8 cellular contexts compared by ENCODE assay signal in the genomic region with DNA sequence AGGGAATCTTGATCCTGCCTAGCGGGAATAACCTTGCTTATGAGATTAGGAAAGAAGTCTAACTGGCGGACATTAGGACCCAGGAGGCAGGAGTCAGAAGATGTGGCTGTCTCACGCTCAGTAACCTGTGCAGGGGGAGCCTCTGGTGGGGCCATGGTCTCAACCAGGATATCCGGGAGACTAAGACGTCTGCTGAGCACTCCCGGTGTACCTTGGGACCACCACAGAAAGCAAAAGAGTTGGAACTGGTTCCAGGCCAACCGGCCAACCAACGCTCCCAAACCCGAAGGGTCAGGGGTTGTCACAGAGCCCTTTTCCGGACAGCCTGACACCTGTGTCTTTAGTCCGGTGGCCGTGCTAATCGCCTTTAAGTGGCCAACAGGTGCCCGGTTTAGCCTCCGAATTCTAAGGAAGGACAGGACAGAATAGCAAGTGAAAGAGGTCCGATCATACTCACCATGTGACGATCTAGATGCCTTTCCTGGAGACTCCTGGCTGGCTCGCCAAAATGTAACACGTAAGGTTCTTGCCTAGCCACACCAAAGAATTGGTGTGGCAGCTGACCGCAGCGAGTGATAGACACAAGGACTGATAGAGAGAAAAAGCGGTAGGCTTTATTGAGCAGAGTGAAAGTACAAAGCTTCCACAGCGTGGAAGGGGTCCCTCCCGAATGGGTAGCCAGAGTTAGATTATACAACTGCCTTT.
A peak's percentile ranks its signal among the peaks of the same experiment; 100 is the strongest.
DNase-seq lines count a peak whose midpoint lies in the region; ATAC-seq, FAIRE-seq and TF ChIP-seq lines count a peak whose summit lies in the region.

No MANE protein-coding gene starts in this region.

- TF ChIP-seq RAD21 in HepG2 (CRISPR knock-in tag; IDR thresholded peaks at IDR 0.05) = no peak

- POLR2A ChIA-PET in HepG2 (lab: Yijun Ruan, JAX) = no interaction called here

- peak; percentile 23; the same call in 1 of the 2 replicates for TF ChIP-seq CTCF in HepG2 (CRISPR knock-in tag; IDR thresholded peaks at IDR 0.05)
- no peak for TF ChIP-seq CTCF in transverse colon (IDR thresholded peaks at IDR 0.05)

- no peaks in the 10 kb centered on the region for H4K20me1 ChIP-seq in HepG2 (ENCODE audit: insufficient read depth, low read length)

- TF ChIP-seq POLR2A in HepG2 (IDR thresholded peaks at IDR 0.05; ENCODE audit: insufficient read depth in 1 of 2, low read depth in 2 of 2, low read length in 2 of 2) (no peak), transverse colon (IDR thresholded peaks at IDR 0.05) (no peak)

- H3K9me3 ChIP-seq in HepG2 (ENCODE audit: low read length) (no peaks in the 10 kb centered on the region), transverse colon (no peaks in the 10 kb centered on the region)

- CTCF ChIA-PET in HepG2 (lab: Yijun Ruan, JAX; ENCODE audit: low intra/inter-chr PET ratio, low total read pairs) = no interaction called here

- no peak overlapping the region for H3K27ac ChIP-seq in HepG2 (ENCODE audit: extremely low read length, insufficient read depth, low read length)
- no peak overlapping the region for H3K27ac ChIP-seq in transverse colon

- peak overlapping the region; percentile 16 for H3K9ac ChIP-seq in HepG2 (ENCODE audit: insufficient read depth, low read depth, low read length)

- in situ Hi-C loops in HepG2 (cut with HindIII; ENCODE audit: extremely low pct_ligation_motif_present, low pct_unique_long_range_greater_than_20kb) = no loop called here
- in situ Hi-C loops in transverse colon (cut with MboI; ENCODE audit: low pct_ligation_motif_present in 1 of 4, low pct_unique_long_range_greater_than_20kb in 1 of 4, low sequenced_read_pairs in 3 of 4) = no loop called here

- H3K4me1 ChIP-seq in HepG2 (ENCODE audit: insufficient read depth, low read length) (peaks cover 15% of the 10 kb centered on the region; the same call in 1 of the 2 replicates), transverse colon (peaks cover 0 to 4% (median 0%) of the 10 kb centered on the region in 4 donors)

- ATAC-seq in HG03571 (IDR thresholded peaks at IDR 0.05; ENCODE audit: unreplicated experiment) (peak; percentile 87), HepG2 (peak; percentile 92)

- no peaks in the 10 kb centered on the region for H3K79me2 ChIP-seq in HepG2 (ENCODE audit: insufficient read depth, low read length)

- 1% methylated on average over 20 of the region's 24 CpGs for WGBS in HepG2 (ENCODE audit: low lambda C conversion rate)
- 47 to 58% methylated on average over 12 to 24 of the region's 24 CpGs for WGBS in transverse colon (ENCODE audit: low coverage in 1 of 2), 2 donors

- H3K27me3 ChIP-seq in HepG2 (ENCODE audit: control insufficient read depth in 1 of 2, insufficient read depth in 2 of 2, low read length in 2 of 2) = peaks cover 0 to 7% of the 10 kb centered on the region in 2 experiments; a peak in 3 of 5 replicates
- no peaks in the 10 kb centered on the region for H3K27me3 ChIP-seq in transverse colon

- H3K36me3 ChIP-seq in HepG2 (replicated peaks in 1 of 2; ENCODE audit: control insufficient read depth in 1 of 2, insufficient read depth in 2 of 2, low read length in 2 of 2) (no peaks in the 10 kb centered on the region), transverse colon (no peaks in the 10 kb centered on the region)

- FAIRE-seq in HepG2 (lab: Jason Lieb, UNC) = no peak

- H3K4me2 ChIP-seq in HepG2 (ENCODE audit: low read depth, low read length) = peak overlapping the region; percentile 70

- peak; percentile 4 for DNase-seq in stimulated activated CD4-positive, alpha-beta T cell treated with anti-CD3 and anti-CD28 coated beads, Interleukin-1b, Interleukin-23, amount 100 ng/mL, for 48 hours
- DNase-seq in stimulated activated CD4-positive, alpha-beta T cell treated with anti-CD3 and anti-CD28 coated beads, Interleukin-4, amount 100 ng/mL, for 4 hours = no peak
- peak; percentile 32 for DNase-seq in amniotic epithelial cell (ENCODE audit: low read depth)
- DNase-seq in HepG2 (ENCODE audit: low spot score) = no peak
- DNase-seq in transverse colon = peak; percentile 13
- no peak for DNase-seq in NCI-H446 treated with DMSO at 0.1 percent for 48 hours (lab: John Stamatoyannopoulos, UW)
- no peak for DNase-seq in NCI-H1694 treated with DMSO at 0.1 percent for 48 hours (lab: John Stamatoyannopoulos, UW)

- BruUV-seq in HepG2 (replicated peaks; lab: Mats Ljungman, UMichigan) = no TSS peak

- H2AFZ ChIP-seq in HepG2 (ENCODE audit: low read length) = peak overlapping the region; percentile 93

- intact Hi-C loops in HepG2 (cut with micrococcal nuclease; ENCODE audit: unreplicated experiment) (no loop called here), transverse colon (cut with DNase I; ENCODE audit: low total_unique reads) (no loop called here)

- TF ChIP-seq EP300 in HepG2 (IDR thresholded peaks at IDR 0.05; ENCODE audit: low read depth in 2 of 2, low read length in 2 of 2) (no peak), HepG2 (CRISPR knock-in tag; IDR thresholded peaks at IDR 0.05; ENCODE audit: borderline replicate concordance) (no peak), transverse colon (IDR thresholded peaks at IDR 0.05; ENCODE audit: low read depth) (no peak)

- H3K4me3 ChIP-seq in HepG2 (replicated peaks in 1 of 3; ENCODE audit: insufficient read depth in 1 of 3, low read depth in 2 of 3, low read length in 3 of 3) = peak overlapping the region; percentile 59 to 73 (median 65)
- H3K4me3 ChIP-seq in transverse colon = peak overlapping the region; percentile 15 to 43 (median 28)

TF ChIP-seq in HepG2, 621 proteins besides CTCF, POLR2A, EP300 and RAD21 (continues in another document):
- TF ChIP-seq ZNF496 (CRISPR knock-in tag; IDR thresholded peaks at IDR 0.05; ENCODE audit: insufficient replicate concordance) (no peak), ZNF292 (CRISPR knock-in tag; IDR thresholded peaks at IDR 0.05; ENCODE audit: borderline replicate concordance, low read depth) (peak; percentile 19; the same call in 1 of the 2 replicates), ZNF263 (CRISPR knock-in tag; IDR thresholded peaks at IDR 0.05) (peak; percentile 32; the same call in 1 of the 2 replicates), ZBTB7B (CRISPR knock-in tag; IDR thresholded peaks at IDR 0.05) (0 out of 2 replicates have a peak, but pooled peaks have one; percentile 16), YEATS4 (CRISPR knock-in tag; IDR thresholded peaks at IDR 0.05; ENCODE audit: borderline replicate concordance) (0 out of 2 replicates have a peak, but pooled peaks have one; percentile 42), ZNF644 (CRISPR knock-in tag; IDR thresholded peaks at IDR 0.05; ENCODE audit: low read depth) (0 out of 2 replicates have a peak, but pooled peaks have one; percentile 46), NBN (conservative IDR thresholded peaks at IDR 0.05) (no peak), POGZ (CRISPR knock-in tag; IDR thresholded peaks at IDR 0.05) (0 out of 2 replicates have a peak, but pooled peaks have one; percentile 43), RARA (CRISPR knock-in tag; IDR thresholded peaks at IDR 0.05) (no peak)
- TF ChIP-seq, protein P1, sequence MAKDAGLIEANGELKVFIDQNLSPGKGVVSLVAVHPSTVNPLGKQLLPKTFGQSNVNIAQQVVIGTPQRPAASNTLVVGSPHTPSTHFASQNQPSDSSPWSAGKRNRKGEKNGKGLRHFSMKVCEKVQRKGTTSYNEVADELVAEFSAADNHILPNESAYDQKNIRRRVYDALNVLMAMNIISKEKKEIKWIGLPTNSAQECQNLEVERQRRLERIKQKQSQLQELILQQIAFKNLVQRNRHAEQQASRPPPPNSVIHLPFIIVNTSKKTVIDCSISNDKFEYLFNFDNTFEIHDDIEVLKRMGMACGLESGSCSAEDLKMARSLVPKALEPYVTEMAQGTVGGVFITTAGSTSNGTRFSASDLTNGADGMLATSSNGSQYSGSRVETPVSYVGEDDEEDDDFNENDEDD (CRISPR knock-in tag; IDR thresholded peaks at IDR 0.05; ENCODE audit: borderline replicate concordance) = no peak
- TF ChIP-seq, protein P2, sequence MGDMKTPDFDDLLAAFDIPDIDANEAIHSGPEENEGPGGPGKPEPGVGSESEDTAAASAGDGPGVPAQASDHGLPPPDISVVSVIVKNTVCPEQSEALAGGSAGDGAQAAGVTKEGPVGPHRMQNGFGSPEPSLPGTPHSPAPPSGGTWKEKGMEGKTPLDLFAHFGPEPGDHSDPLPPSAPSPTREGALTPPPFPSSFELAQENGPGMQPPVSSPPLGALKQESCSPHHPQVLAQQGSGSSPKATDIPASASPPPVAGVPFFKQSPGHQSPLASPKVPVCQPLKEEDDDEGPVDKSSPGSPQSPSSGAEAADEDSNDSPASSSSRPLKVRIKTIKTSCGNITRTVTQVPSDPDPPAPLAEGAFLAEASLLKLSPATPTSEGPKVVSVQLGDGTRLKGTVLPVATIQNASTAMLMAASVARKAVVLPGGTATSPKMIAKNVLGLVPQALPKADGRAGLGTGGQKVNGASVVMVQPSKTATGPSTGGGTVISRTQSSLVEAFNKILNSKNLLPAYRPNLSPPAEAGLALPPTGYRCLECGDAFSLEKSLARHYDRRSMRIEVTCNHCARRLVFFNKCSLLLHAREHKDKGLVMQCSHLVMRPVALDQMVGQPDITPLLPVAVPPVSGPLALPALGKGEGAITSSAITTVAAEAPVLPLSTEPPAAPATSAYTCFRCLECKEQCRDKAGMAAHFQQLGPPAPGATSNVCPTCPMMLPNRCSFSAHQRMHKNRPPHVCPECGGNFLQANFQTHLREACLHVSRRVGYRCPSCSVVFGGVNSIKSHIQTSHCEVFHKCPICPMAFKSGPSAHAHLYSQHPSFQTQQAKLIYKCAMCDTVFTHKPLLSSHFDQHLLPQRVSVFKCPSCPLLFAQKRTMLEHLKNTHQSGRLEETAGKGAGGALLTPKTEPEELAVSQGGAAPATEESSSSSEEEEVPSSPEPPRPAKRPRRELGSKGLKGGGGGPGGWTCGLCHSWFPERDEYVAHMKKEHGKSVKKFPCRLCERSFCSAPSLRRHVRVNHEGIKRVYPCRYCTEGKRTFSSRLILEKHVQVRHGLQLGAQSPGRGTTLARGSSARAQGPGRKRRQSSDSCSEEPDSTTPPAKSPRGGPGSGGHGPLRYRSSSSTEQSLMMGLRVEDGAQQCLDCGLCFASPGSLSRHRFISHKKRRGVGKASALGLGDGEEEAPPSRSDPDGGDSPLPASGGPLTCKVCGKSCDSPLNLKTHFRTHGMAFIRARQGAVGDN (CRISPR knock-in tag; IDR thresholded peaks at IDR 0.05) = peak; percentile 47

Comparison
In these comparisons a context has a peak if more than half of its experiments do, and no peak if none do; other contexts are left out.
1. DNase-seq: peak in stimulated activated CD4-positive, alpha-beta T cell treated with anti-CD3 and anti-CD28 coated beads, Interleukin-1b, Interleukin-23, amount 100 ng/mL, for 48 hours (single experiment), amniotic epithelial cell (single experiment) and transverse colon (single experiment); none in stimulated activated CD4-positive, alpha-beta T cell treated with anti-CD3 and anti-CD28 coated beads, Interleukin-4, amount 100 ng/mL, for 4 hours (0 of 2), HepG2 (single experiment), NCI-H446 treated with DMSO at 0.1 percent for 48 hours (single experiment) and NCI-H1694 treated with DMSO at 0.1 percent for 48 hours (single experiment).